Comparison of ENCODE assay signal across 15 cellular contexts in genomic region chr10:113007821-113008220, GRCh38. TPM values are rescaled to one million over a fixed set of nuclear protein-coding genes. Genes with fewer than 3 reads are reported as not detected.
DNase-seq lines count a peak whose midpoint lies in the region; ATAC-seq and TF ChIP-seq lines count a peak whose summit lies in the region.
"Had no signal": no experiment of that assay in that cellular context is flagged by ENCODE, and none has a peak within 500 bp of the region (broad histone marks: within the 10 kb centered on the region; RNA-seq: fewer than 3 reads in every experiment).

No MANE protein-coding gene starts in this region.

- no peak overlapping the region for H2AFZ ChIP-seq in Loucy (ENCODE audit: low read length)

- H3K36me3 ChIP-seq in Loucy (ENCODE audit: insufficient read depth, low read length) (no peaks in the 10 kb centered on the region), HAP-1 (replicated peaks) (no peaks in the 10 kb centered on the region)
- H3K36me3 ChIP-seq: heart right ventricle, transverse colon had no signal

- H3K4me2 ChIP-seq in Loucy (ENCODE audit: low read depth, low read length, poor library complexity, severe bottlenecking) = peak overlapping the region; percentile 70

- H3K79me2 ChIP-seq in Loucy (ENCODE audit: insufficient read depth, low read length) = peaks cover 11% of the 10 kb centered on the region; the same call in 1 of the 2 replicates

- H3K4me1 ChIP-seq in Loucy (ENCODE audit: insufficient read depth, low read length, poor library complexity, severe bottlenecking) (peaks cover 21% of the 10 kb centered on the region), HAP-1 (peaks cover 1% of the 10 kb centered on the region)

- ATAC-seq in sciatic nerve (peak; percentile 35), HG03095 (IDR thresholded peaks at IDR 0.05; ENCODE audit: unreplicated experiment) (no peak)
- ATAC-seq: K562 had no signal

- intact Hi-C loops in sciatic nerve (cut with DNase I) = loop anchor here (10.0 kb wide), 1 partner anchor 53 kb away; the partner anchor contains the start of gene TCF7L2

- H3K9me2 ChIP-seq in Loucy (replicated peaks; ENCODE audit: low read depth, low read length) = no peaks in the 10 kb centered on the region

- in situ Hi-C loops in HAP-1 (cut with MboI; ENCODE audit: low sequenced_read_pairs) = no loop called here

- no peaks in the 10 kb centered on the region for H3F3A ChIP-seq in Loucy (ENCODE audit: low read depth)

- peak; percentile 22 for DNase-seq in activated CD4-positive, alpha-beta T cell treated with anti-CD3 and anti-CD28 coated beads for 48 hours
- DNase-seq in activated CD4-positive, alpha-beta T cell treated with anti-CD3 and anti-CD28 coated beads, Interleukin-2, amount 50 U/mL, for 4 hours = no peak
- DNase-seq in amniotic epithelial cell (ENCODE audit: low read depth) (peak; percentile 44), sciatic nerve (ENCODE audit: low spot score) (no peak), HAP-1 (ENCODE audit: low spot score in 2 of 2) (no peak), NCI-H748 treated with DMSO at 0.1 percent for 48 hours (lab: John Stamatoyannopoulos, UW) (no peak)
- DNase-seq: HCEC 1CT, heart right ventricle, NCI-H2029, nephron progenitor cell, SW 1271, transverse colon had no signal

- TF ChIP-seq CTCF in Loucy (conservative IDR thresholded peaks at IDR 0.05; ENCODE audit: low read length) = no peak

- H3K9me3 ChIP-seq in Loucy (ENCODE audit: insufficient read depth, low read depth, low read length) = no peaks in the 10 kb centered on the region
- no peaks in the 10 kb centered on the region for H3K9me3 ChIP-seq in HAP-1
- H3K9me3 ChIP-seq: heart right ventricle, transverse colon had no signal

- H3K9ac ChIP-seq in Loucy (ENCODE audit: low read depth, low read length, poor library complexity, severe bottlenecking) = no peak overlapping the region

- H3K4me3 ChIP-seq in Loucy (ENCODE audit: low read length, poor library complexity, severe bottlenecking) (peak overlapping the region; percentile 49), HAP-1 (no peak overlapping the region)
- H3K4me3 ChIP-seq: heart right ventricle, K562, transverse colon had no signal

- peaks cover 13% of the 10 kb centered on the region for H4K20me1 ChIP-seq in Loucy (ENCODE audit: insufficient read depth, low read length, poor library complexity, severe bottlenecking)

- H3K27me3 ChIP-seq in Loucy (ENCODE audit: insufficient read depth, low read length, poor library complexity, severe bottlenecking) (no peaks in the 10 kb centered on the region), HAP-1 (ENCODE audit: low read depth) (no peaks in the 10 kb centered on the region)
- H3K27me3 ChIP-seq: heart right ventricle, transverse colon had no signal

RNA-seq across cellular contexts. Expression of gene TCF7L2, which starts 57.8 kb away (rescaled TPM):
- 53.6 TPM for total RNA-seq in sciatic nerve

Comparison
In these comparisons a context has a peak if more than half of its experiments do, and no peak if none do; other contexts are left out.
1. DNase-seq: peak in activated CD4-positive, alpha-beta T cell treated with anti-CD3 and anti-CD28 coated beads for 48 hours (single experiment) and amniotic epithelial cell (single experiment); none in activated CD4-positive, alpha-beta T cell treated with anti-CD3 and anti-CD28 coated beads, Interleukin-2, amount 50 U/mL, for 4 hours (0 of 2), sciatic nerve (single experiment), HAP-1 (0 of 2) and NCI-H748 treated with DMSO at 0.1 percent for 48 hours (single experiment).